ENCODE assay signal across 8 cellular contexts in the genomic region with DNA sequence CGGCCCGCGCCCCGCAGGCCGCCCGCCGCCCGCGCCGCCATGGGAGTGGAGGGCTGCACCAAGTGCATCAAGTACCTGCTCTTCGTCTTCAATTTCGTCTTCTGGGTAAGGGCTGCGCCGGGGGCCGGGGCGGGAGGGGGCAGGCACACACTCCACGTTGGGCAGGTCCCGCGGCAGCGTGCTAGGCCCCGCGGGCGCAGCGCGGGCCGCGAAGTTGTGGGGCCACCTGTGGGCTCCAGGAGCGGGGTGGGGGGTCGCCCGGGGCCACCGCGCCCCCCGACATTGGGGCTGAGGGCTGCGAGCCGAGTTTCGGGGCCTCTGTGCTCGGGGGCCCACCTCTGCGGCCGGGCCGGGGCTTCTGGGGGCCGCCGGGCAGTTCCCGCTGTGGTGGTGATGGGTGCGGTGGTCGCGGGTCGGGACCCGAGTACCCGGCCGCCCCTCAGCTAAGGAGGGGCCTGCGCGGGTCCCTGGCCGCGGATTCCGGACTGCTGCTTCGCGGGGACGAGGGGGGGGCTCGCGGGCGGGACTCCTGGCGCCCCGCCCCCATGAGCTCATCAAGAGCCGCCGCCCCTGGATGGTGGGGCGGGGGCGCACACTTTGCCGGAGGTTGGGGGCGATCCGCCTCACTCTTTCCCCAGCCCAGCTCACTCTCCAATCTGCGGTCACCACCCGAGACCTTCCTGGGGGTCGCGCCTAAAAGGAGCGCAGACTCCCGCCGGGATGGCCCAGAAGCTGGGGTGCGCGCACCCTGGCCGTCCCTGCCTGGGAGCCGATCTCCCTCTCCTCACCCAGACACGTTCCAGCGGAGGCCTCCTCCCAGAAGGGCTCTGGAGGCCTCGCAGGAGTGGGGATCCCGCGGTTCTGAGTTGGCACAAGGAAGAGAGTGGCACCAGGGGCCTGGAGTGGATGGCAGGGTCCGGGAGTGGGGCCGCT. TPM values are rescaled to one million over a fixed set of nuclear protein-coding genes. Genes with fewer than 3 reads are reported as not detected.
DNase-seq lines count a peak whose midpoint lies in the region; ATAC-seq and TF ChIP-seq lines count a peak whose summit lies in the region.

No MANE protein-coding gene starts in this region.

- peaks cover 12 to 42% of the 10 kb centered on the region in 2 donors for H3K4me1 ChIP-seq in muscle layer of duodenum (ENCODE audit: control insufficient read depth in 1 of 2, insufficient read depth in 2 of 2, low read length in 2 of 2)

- TF ChIP-seq CTCF in NB4 (IDR thresholded peaks at IDR 0.05; ENCODE audit: low read depth, low read length) (no peak), epithelial cell of proximal tubule (conservative IDR thresholded peaks at IDR 0.05; ENCODE audit: low read depth, low read length) (no peak)

- no peaks in the 10 kb centered on the region for H3K36me3 ChIP-seq in muscle layer of duodenum (ENCODE audit: control insufficient read depth in 1 of 2, insufficient read depth in 2 of 2, low read length in 2 of 2)

- no peaks in the 10 kb centered on the region for H3K9me3 ChIP-seq in muscle layer of duodenum (ENCODE audit: control insufficient read depth in 1 of 2, low read length in 2 of 2)

- TF ChIP-seq POLR2A in NB4 (IDR thresholded peaks at IDR 0.05; ENCODE audit: extremely low read depth, insufficient read length): peak; percentile 28

- H3K4me3 ChIP-seq in NB4 (ENCODE audit: low read depth, low read length): peak overlapping the region; percentile 70
- peak overlapping the region; percentile 83 for H3K4me3 ChIP-seq in epithelial cell of proximal tubule (ENCODE audit: low read depth, low read length)
- H3K4me3 ChIP-seq in muscle layer of duodenum (ENCODE audit: low read depth in 1 of 2, low read length in 2 of 2): peak overlapping the region; percentile 72 to 81

- DNase-seq in AG20443 (ENCODE audit: low spot score): peak; percentile 89
- peak; percentile 62 for DNase-seq in NB4 (ENCODE audit: low read depth)
- peak; percentile 47 for DNase-seq in activated T-cell treated with anti-CD3 and anti-CD28 coated beads for 48 hours (ENCODE audit: low read depth)
- no peak for DNase-seq in epithelial cell of proximal tubule (ENCODE audit: low read depth)
- no peak for DNase-seq in DMS114 treated with DMSO at 0.1 percent for 48 hours (lab: John Stamatoyannopoulos, UW; ENCODE audit: unreplicated experiment)

- H3K27me3 ChIP-seq in muscle layer of duodenum (ENCODE audit: low read depth, low read length): no peaks in the 10 kb centered on the region

- peak; percentile 19 for ATAC-seq in GM19463 (IDR thresholded peaks at IDR 0.05; ENCODE audit: unreplicated experiment)

- H3K27ac ChIP-seq in muscle layer of duodenum (ENCODE audit: low read length) (peak overlapping the region; percentile 94), temporal lobe (ENCODE audit: low read depth, low read length) (peak overlapping the region; percentile 81)

RNA-seq across cellular contexts. Expression of gene CD81, which starts 0.7 kb away (rescaled TPM):
- 179 and 183 TPM in 2 replicates for total RNA-seq in epithelial cell of proximal tubule
- total RNA-seq in temporal lobe: 93.7 TPM

RNA-seq across cellular contexts. Expression of gene TSSC4, which starts 22.8 kb away (rescaled TPM):
- total RNA-seq in epithelial cell of proximal tubule (40.0 and 55.2 TPM in 2 replicates), temporal lobe (15.5 TPM)

Comparison
In these comparisons a context has a peak if more than half of its experiments do, and no peak if none do; other contexts are left out.
1. DNase-seq: peak in AG20443 (single experiment), NB4 (single experiment) and activated T-cell treated with anti-CD3 and anti-CD28 coated beads for 48 hours (single experiment); none in epithelial cell of proximal tubule (single experiment) and DMS114 treated with DMSO at 0.1 percent for 48 hours (single experiment).
2. Peak in every context shown above with its lines, with median percentiles within 50 percentile points of each other: H3K4me3 ChIP-seq.